ENCODE assay signal across 15 cellular contexts in genomic region chr9:135910757-135911156, GRCh38. TPM values are rescaled to one million over a fixed set of nuclear protein-coding genes. Genes with fewer than 3 reads are reported as not detected.
DNase-seq lines count a peak whose midpoint lies in the region; ATAC-seq and TF ChIP-seq lines count a peak whose summit lies in the region.
"Had no signal": no experiment of that assay in that cellular context is flagged by ENCODE, and none has a peak within 500 bp of the region (broad histone marks: within the 10 kb centered on the region; RNA-seq: fewer than 3 reads in every experiment).

No MANE protein-coding gene starts in this region.

- no peak overlapping the region for H3K4me2 ChIP-seq in H9 (ENCODE audit: insufficient read depth, insufficient read length, low read length)

- H2BK20ac ChIP-seq in H9 (ENCODE audit: low read depth, low read length, poor library complexity, severe bottlenecking): no peak overlapping the region

- H3K4ac ChIP-seq in H9 (ENCODE audit: low read depth, low read length): no peak overlapping the region

- H3K4me1 ChIP-seq in H9 (ENCODE audit: insufficient read depth, low read length) (no peaks in the 10 kb centered on the region), suprapubic skin (peaks cover 31% of the 10 kb centered on the region)

- H2BK120ac ChIP-seq in H9 (ENCODE audit: low read depth, low read length, poor library complexity, severe bottlenecking): no peak overlapping the region

- no peak overlapping the region for H3K14ac ChIP-seq in H9 (ENCODE audit: insufficient read depth, low read length)

- H3K27me3 ChIP-seq in H9 (ENCODE audit: insufficient read depth, low read length) (no peaks in the 10 kb centered on the region; the same call in 1 of the 2 replicates), suprapubic skin (no peaks in the 10 kb centered on the region)

- H2BK5ac ChIP-seq in H9 (ENCODE audit: insufficient read length, low read length): no peak overlapping the region

- no peak overlapping the region for H3T11ph ChIP-seq in H9 (ENCODE audit: low read length)

- 0 out of 3 replicates have a peak, but pooled peaks have one; percentile 11 for TF ChIP-seq CTCF in H9 (conservative IDR thresholded peaks at IDR 0.05)
- TF ChIP-seq CTCF in nephron progenitor cell (IDR thresholded peaks at IDR 0.05): no peak
- no peak for TF ChIP-seq CTCF in suprapubic skin (IDR thresholded peaks at IDR 0.05)

- ATAC-seq in HG02588 (IDR thresholded peaks at IDR 0.05; ENCODE audit: unreplicated experiment) (no peak), HG03432 (IDR thresholded peaks at IDR 0.05; ENCODE audit: unreplicated experiment) (no peak)

- H3K9ac ChIP-seq in H9 (ENCODE audit: extremely low read depth, insufficient read length, low read length): no peak overlapping the region

- WGBS in H9 (ENCODE audit: extremely low coverage, insufficient read length, low lambda C conversion rate): no CpG with 5 or more reads among the region's 9 CpGs
- 96% methylated on average over 9 of the region's 9 CpGs for WGBS in suprapubic skin

- peak; percentile 54 for DNase-seq in activated effector memory CD4-positive, alpha-beta T cell treated with anti-CD3 and anti-CD28 coated beads, Interleukin-2, amount 50 U/mL, for 16 hours
- DNase-seq in activated effector memory CD4-positive, alpha-beta T cell treated with Interleukin-2 at 50 U/mL for 16 hours: no peak
- DNase-seq in H9 (no peak), nephron progenitor cell (no peak), suprapubic skin (ENCODE audit: low spot score in 2 of 2) (peak; percentile 44 to 67), caudate nucleus (lab: John Stamatoyannopoulos, UW) (no peak)
- DNase-seq: DMS79 treated with DMSO at 0.1 percent for 48 hours, HCEC 1CT, NCI-H146, NCI-H226, NCI-H526 treated with DMSO at 0.1 percent for 48 hours, RPMI8226 had no signal

- H2AFZ ChIP-seq in H9 (ENCODE audit: low read length): no peak overlapping the region

- peaks cover 29 to 59% of the 10 kb centered on the region in 2 experiments for H3K9me3 Mint-ChIP-seq in H9
- H3K9me3 Mint-ChIP-seq in nephron progenitor cell: peaks cover 75% of the 10 kb centered on the region

- no peak for TF ChIP-seq POLR2A in suprapubic skin (IDR thresholded peaks at IDR 0.05)

- no peak overlapping the region for H3K18ac ChIP-seq in H9 (ENCODE audit: insufficient read length, low read depth, low read length)

- H3K4me3 ChIP-seq in suprapubic skin: no peak overlapping the region

- H3K56ac ChIP-seq in H9 (ENCODE audit: insufficient read length, low read depth, low read length): no peak overlapping the region

- no peak overlapping the region for H3K23ac ChIP-seq in H9 (ENCODE audit: insufficient read length, low read depth, low read length)

- H3K79me1 ChIP-seq in H9 (ENCODE audit: insufficient read depth, low read depth, low read length, poor library complexity, severe bottlenecking): peaks cover 3% of the 10 kb centered on the region

- H2AK5ac ChIP-seq in H9 (ENCODE audit: insufficient read length, low read length): no peak overlapping the region

- TF ChIP-seq EP300 in suprapubic skin (IDR thresholded peaks at IDR 0.05): no peak

- H3K9me3 ChIP-seq in H9 (ENCODE audit: control insufficient read depth, low read depth, low read length) (peaks cover 20% of the 10 kb centered on the region), suprapubic skin (peaks cover 12% of the 10 kb centered on the region)

- H4K91ac ChIP-seq in H9 (ENCODE audit: insufficient read length, low read depth, low read length): no peak overlapping the region

- H2BK15ac ChIP-seq in H9 (ENCODE audit: low read depth, low read length): no peak overlapping the region

- peaks cover 14% of the 10 kb centered on the region for H3K23me2 ChIP-seq in H9 (ENCODE audit: insufficient read length, low read depth, low read length, poor library complexity, severe bottlenecking)

- H3K4me1 Mint-ChIP-seq in H9 (peaks cover 9 to 14% of the 10 kb centered on the region in 2 experiments), nephron progenitor cell (peaks cover 22% of the 10 kb centered on the region)

- H3K27me3 Mint-ChIP-seq in H9 (ENCODE audit: low read depth) (peaks cover 28% of the 10 kb centered on the region), nephron progenitor cell (ENCODE audit: low read depth, poor library complexity) (peaks cover 3% of the 10 kb centered on the region)
- H3K27me3 Mint-ChIP-seq: IgD-negative memory B cell had no signal

- no peak overlapping the region for H2BK12ac ChIP-seq in H9 (ENCODE audit: insufficient read length, low read depth, low read length)

- H3K79me2 ChIP-seq in H9 (ENCODE audit: insufficient read depth, low read length): peaks cover 8% of the 10 kb centered on the region; the same call in 1 of the 2 replicates

- H4K5ac ChIP-seq in H9 (ENCODE audit: insufficient read length, low read depth, low read length): no peak overlapping the region

- no peak overlapping the region for H4K8ac ChIP-seq in H9 (replicated peaks; ENCODE audit: insufficient read length, low read depth, low read length)

- peaks cover 48% of the 10 kb centered on the region for H3K36me3 ChIP-seq in suprapubic skin

- H3K36me3 Mint-ChIP-seq in H9 (ENCODE audit: insufficient read depth in 1 of 3, low read depth in 3 of 3) (peaks cover 69 to 73% (median 72%) of the 10 kb centered on the region in 3 experiments), nephron progenitor cell (ENCODE audit: low read depth) (peaks cover 78% of the 10 kb centered on the region)

- H3K4me3 Mint-ChIP-seq in H9 (no peak overlapping the region), nephron progenitor cell (peak overlapping the region; percentile 61)

- H3K27ac Mint-ChIP-seq in H9: no peak overlapping the region
- no peak overlapping the region for H3K27ac Mint-ChIP-seq in nephron progenitor cell

- H3K27ac ChIP-seq in H9 (ENCODE audit: insufficient read length, low read depth, low read length) (no peak overlapping the region), suprapubic skin (no peak overlapping the region), caudate nucleus (ENCODE audit: low read depth, low read length) (no peak overlapping the region)

- H4K20me1 ChIP-seq in H9 (ENCODE audit: control insufficient read depth, insufficient read depth, insufficient read length): no peaks in the 10 kb centered on the region

RNA-seq across cellular contexts. Expression of gene CAMSAP1, which starts 3.4 kb away (rescaled TPM):
- 43.6 and 52.7 TPM in 2 replicates for total RNA-seq in H9 (2021)
- 10 to 100 TPM; 42.0 to 58.3 (median 54.9) TPM for total RNA-seq in suprapubic skin

RNA-seq across cellular contexts. Expression of gene UBAC1, which starts 50.4 kb away (rescaled TPM):
- 46.3 and 47.5 TPM in 2 replicates for total RNA-seq in H9 (2021)
- 10 to 100 TPM; 68.2 to 94.5 (median 83.8) TPM for total RNA-seq in suprapubic skin

Comparison
In these comparisons a context has a peak if more than half of its experiments do, and no peak if none do; other contexts are left out.
1. DNase-seq: peak in activated effector memory CD4-positive, alpha-beta T cell treated with anti-CD3 and anti-CD28 coated beads, Interleukin-2, amount 50 U/mL, for 16 hours (single experiment) and suprapubic skin (2 of 2); none in activated effector memory CD4-positive, alpha-beta T cell treated with Interleukin-2 at 50 U/mL for 16 hours (single experiment), H9 (single experiment), nephron progenitor cell (single experiment) and caudate nucleus (0 of 61).